21 cellular contexts compared by ENCODE assay signal in genomic region chr15:30963681-30964080, GRCh38.
"Had no signal": no experiment of that assay in that cellular context is flagged by ENCODE, and none has a peak within 500 bp of the region (broad histone marks: within the 10 kb centered on the region; RNA-seq: fewer than 3 reads in every experiment).

No MANE protein-coding gene starts in this region.

- H2AFZ ChIP-seq: PC-9 had no signal

- H3K4me3 ChIP-seq: MG63, PC-9, SK-N-MC had no signal

- H3K27me3 ChIP-seq: MG63 had no signal

- ATAC-seq: activated CD8-positive, alpha-beta T cell treated with anti-CD3 and anti-CD28 coated beads for 36 hours; activated naive CD8-positive, alpha-beta T cell treated with anti-CD3 and anti-CD28 coated beads, Interleukin-2, amount 50 U/mL, for 24 hours had no signal

- H3K9me3 ChIP-seq: MG63 had no signal

- H3K27ac ChIP-seq: PC-9, SK-N-MC had no signal

- DNase-seq: activated CD4-positive, alpha-beta T cell treated with anti-CD3 and anti-CD28 coated beads, Interleukin-2, amount 10 ng/mL, durations not matched to agents 24 days and 14 days; activated CD4-positive, alpha-beta T cell treated with anti-CD3 and anti-CD28 coated beads, Interleukin-2, amount 50 U/mL, for 4 hours; activated CD8-positive, alpha-beta T cell treated with anti-CD3 and anti-CD28 coated beads for 36 hours; activated gamma-delta T cell; activated naive CD4-positive, alpha-beta T cell treated with Interleukin-2 at 50 U/mL for 16 hours; activated naive CD8-positive, alpha-beta T cell treated with anti-CD3 and anti-CD28 coated beads, Interleukin-2, amount 50 U/mL, for 24 hours; activated T-cell treated with anti-CD3 and anti-CD28 coated beads, Interleukin-2, amount 50 U/mL, for 1 hour; anterior cingulate cortex; central memory CD4-positive, alpha-beta T cell; Karpas-422; MG63; NCI-H1048; NCI-H1105 treated with DMSO at 0.1 percent for 48 hours; NCI-H1436; NCI-H1694; NCI-H2029; NCI-H345; NCI-H524 treated with DMSO at 0.1 percent for 48 hours; PC-9; Right ventricle myocardium superior had no signal

- H3K4me2 ChIP-seq: PC-9 had no signal

- H3K36me3 ChIP-seq: MG63 had no signal
